9 cellular contexts compared by ENCODE assay signal in the genomic region with DNA sequence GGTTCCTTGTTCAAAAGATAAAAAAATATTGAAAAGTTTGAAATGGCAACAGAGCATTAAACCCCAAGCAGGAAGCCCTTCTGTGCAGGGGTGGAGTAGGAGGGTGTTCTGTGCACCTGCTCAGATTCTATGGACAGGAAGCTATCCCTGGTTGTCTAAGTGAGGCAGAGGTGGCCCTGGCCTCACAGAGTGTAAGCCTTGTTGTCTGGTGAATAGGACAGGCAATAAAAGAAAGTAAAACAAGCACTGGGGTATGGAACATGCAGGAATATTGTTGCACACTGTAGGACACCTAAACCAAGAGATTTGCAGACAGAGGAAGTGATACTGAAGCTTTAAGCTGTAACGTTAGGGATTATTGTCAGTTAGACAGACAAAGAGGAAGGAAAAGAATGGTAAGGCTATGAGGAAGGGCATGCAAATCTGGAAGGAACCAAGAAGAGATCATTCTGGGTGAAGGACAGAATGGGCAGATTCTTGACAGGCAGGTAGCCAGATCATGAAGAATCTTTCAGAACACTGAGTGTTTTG.
DNase-seq lines count a peak whose midpoint lies in the region; ATAC-seq and TF ChIP-seq lines count a peak whose summit lies in the region.
"Had no signal": no experiment of that assay in that cellular context is flagged by ENCODE, and none has a peak within 500 bp of the region (broad histone marks: within the 10 kb centered on the region; RNA-seq: fewer than 3 reads in every experiment).

No MANE protein-coding gene starts in this region.

- no peak overlapping the region for H2AFZ ChIP-seq in OCI-LY3 (ENCODE audit: low read depth, low read length)

- H3K9me3 ChIP-seq in right atrium auricular region: no peaks in the 10 kb centered on the region
- H3K9me3 ChIP-seq in OCI-LY3 (ENCODE audit: insufficient read depth, low read length): no peaks in the 10 kb centered on the region
- H3K9me3 ChIP-seq in thymus (ENCODE audit: control insufficient read depth): peaks cover 1% of the 10 kb centered on the region
- H3K9me3 ChIP-seq in gastrocnemius medialis: no peaks in the 10 kb centered on the region

- no peaks in the 10 kb centered on the region for H4K20me1 ChIP-seq in OCI-LY3 (ENCODE audit: insufficient read depth, low read length)

- DNase-seq in left ventricle myocardium superior (no peak), right atrium auricular region (ENCODE audit: low spot score) (no peak), gastrocnemius medialis (no peak), D341Med (ENCODE audit: low spot score) (no peak)
- no peak for DNase-seq in activated CD4-positive, alpha-beta T cell treated with anti-CD3 and anti-CD28 coated beads, Interleukin-2, amount 50 U/mL, for 48 hours

- H3K9ac ChIP-seq in OCI-LY3 (ENCODE audit: low read length): peak overlapping the region; percentile 13; the same call in 1 of the 2 replicates

- peak; percentile 46 for ATAC-seq in left ventricle myocardium superior
- ATAC-seq in HG02973 (IDR thresholded peaks at IDR 0.05; ENCODE audit: unreplicated experiment): peak; percentile 57
- ATAC-seq in gastrocnemius medialis: no peak

- 5% methylated on average over 1 of the region's 1 CpG for WGBS in thymus

- intact Hi-C loops in left ventricle myocardium superior (cut with micrococcal nuclease): no loop called here
- intact Hi-C loops in gastrocnemius medialis (cut with DNase I; ENCODE audit: low total_unique reads): no loop called here

- TF ChIP-seq CTCF in right atrium auricular region (IDR thresholded peaks at IDR 0.05) (no peak), OCI-LY3 (IDR thresholded peaks at IDR 0.05; ENCODE audit: low read depth, low read length) (no peak), gastrocnemius medialis (IDR thresholded peaks at IDR 0.05 in 4 of 5, conservative IDR thresholded peaks at IDR 0.05 in 1 of 5) (no peak)

- H3K27ac ChIP-seq in right atrium auricular region: no peak overlapping the region
- peak overlapping the region; percentile 69 for H3K27ac ChIP-seq in OCI-LY3 (ENCODE audit: low read length)
- H3K27ac ChIP-seq in thymus (ENCODE audit: low read depth): peak overlapping the region; percentile 25
- H3K27ac ChIP-seq in gastrocnemius medialis: no peak overlapping the region
- H3K27ac ChIP-seq: C4-2B had no signal

- H3K4me1 ChIP-seq in right atrium auricular region (no peaks in the 10 kb centered on the region), OCI-LY3 (ENCODE audit: low read length) (peaks cover 62% of the 10 kb centered on the region), thymus (ENCODE audit: control insufficient read depth, insufficient read depth, low read length) (peaks cover 7% of the 10 kb centered on the region), gastrocnemius medialis (no peaks in the 10 kb centered on the region)

- TF ChIP-seq POLR2A in gastrocnemius medialis (IDR thresholded peaks at IDR 0.05): no peak

- in situ Hi-C loops in gastrocnemius medialis (cut with MboI; ENCODE audit: low sequenced_read_pairs in 4 of 4): no loop called here

- H3K36me3 ChIP-seq in right atrium auricular region: no peaks in the 10 kb centered on the region
- H3K36me3 ChIP-seq in OCI-LY3 (replicated peaks; ENCODE audit: low read depth, low read length): no peaks in the 10 kb centered on the region
- H3K36me3 ChIP-seq in thymus (ENCODE audit: control insufficient read depth, insufficient read depth): no peaks in the 10 kb centered on the region
- H3K36me3 ChIP-seq in gastrocnemius medialis: no peaks in the 10 kb centered on the region

- H3K4me3 ChIP-seq in right atrium auricular region (no peak overlapping the region), OCI-LY3 (ENCODE audit: low read length) (peak overlapping the region; percentile 53), thymus (ENCODE audit: low read length) (no peak overlapping the region), gastrocnemius medialis (no peak overlapping the region)

- peak overlapping the region; percentile 73 for H3K4me2 ChIP-seq in OCI-LY3 (ENCODE audit: low read length)

- no peaks in the 10 kb centered on the region for H3K79me2 ChIP-seq in OCI-LY3 (ENCODE audit: low read length)

- H3K27me3 ChIP-seq in right atrium auricular region: no peaks in the 10 kb centered on the region
- no peaks in the 10 kb centered on the region; the same call in 1 of the 2 replicates for H3K27me3 ChIP-seq in OCI-LY3 (ENCODE audit: low read depth, low read length)
- H3K27me3 ChIP-seq in thymus (ENCODE audit: control insufficient read depth, insufficient read depth): no peaks in the 10 kb centered on the region
- H3K27me3 ChIP-seq in gastrocnemius medialis: no peaks in the 10 kb centered on the region

Comparison
In these comparisons a context has a peak if more than half of its experiments do, and no peak if none do; other contexts are left out.
1. ATAC-seq: peak in left ventricle myocardium superior (single experiment) and HG02973 (single experiment); none in gastrocnemius medialis (0 of 2).
2. H3K27ac ChIP-seq: peak in OCI-LY3 (single experiment) and thymus (single experiment); none in right atrium auricular region (0 of 2) and gastrocnemius medialis (0 of 4).